Comparison of ENCODE assay signal across 10 cellular contexts in the genomic region with DNA sequence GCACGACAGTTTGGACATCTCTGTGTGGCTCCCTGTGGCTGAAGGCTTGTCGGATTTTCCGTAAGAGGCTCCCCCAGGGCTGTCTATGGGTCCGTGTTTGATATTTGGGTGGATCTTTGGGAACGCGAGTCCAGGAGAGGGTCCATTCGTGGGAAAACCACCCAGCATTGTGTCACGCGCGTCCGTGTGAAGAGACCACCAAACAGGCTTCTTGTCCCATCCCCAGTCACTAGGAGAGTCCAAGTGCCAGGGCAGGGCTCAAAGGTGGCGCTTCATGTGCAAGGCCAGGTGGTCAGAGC. TPM values are rescaled to one million over a fixed set of nuclear protein-coding genes. Genes with fewer than 3 reads are reported as not detected.
DNase-seq lines count a peak whose midpoint lies in the region; ATAC-seq and TF ChIP-seq lines count a peak whose summit lies in the region.
"Had no signal": no experiment of that assay in that cellular context is flagged by ENCODE, and none has a peak within 500 bp of the region (broad histone marks: within the 10 kb centered on the region; RNA-seq: fewer than 3 reads in every experiment).

No MANE protein-coding gene starts in this region.

- ATAC-seq in stimulated activated naive CD8-positive, alpha-beta T cell treated with anti-CD3 and anti-CD28 coated beads, Interleukin-15, Interleukin-2, amounts not matched to agents 100 U/mL and 50 U/mL, for 24 hours: no peak
- no peak for ATAC-seq in activated T-helper 17 cell treated with anti-CD3 and anti-CD28 coated beads, Interleukin-2, amount 50 U/mL, for 72 hours (replicated peaks)
- no peak for ATAC-seq in lower lobe of right lung
- ATAC-seq in HG02870 (IDR thresholded peaks at IDR 0.05; ENCODE audit: unreplicated experiment): no peak
- ATAC-seq in HG02610 (IDR thresholded peaks at IDR 0.05; ENCODE audit: unreplicated experiment): no peak

- H3K27ac Mint-ChIP-seq in stimulated activated naive CD8-positive, alpha-beta T cell treated with anti-CD3 and anti-CD28 coated beads, Interleukin-15, Interleukin-2, amounts not matched to agents 100 ng/mL and 50 ng/mL, for 24 hours: peak overlapping the region; percentile 42
- peak overlapping the region; percentile 49 for H3K27ac Mint-ChIP-seq in activated T-helper 17 cell treated with anti-CD3 and anti-CD28 coated beads, Interleukin-2, amount 50 U/mL, for 72 hours

- H3K4me3 ChIP-seq in lower lobe of right lung: peak overlapping the region; percentile 54
- H3K4me3 ChIP-seq: ovary had no signal

- H3K27me3 ChIP-seq in lower lobe of right lung (ENCODE audit: low read depth): peaks cover 15% of the 10 kb centered on the region
- H3K27me3 ChIP-seq: ovary had no signal

- DNase-seq in stimulated activated naive CD8-positive, alpha-beta T cell treated with anti-CD3 and anti-CD28 coated beads, Interleukin-15, Interleukin-2, amounts not matched to agents 100 U/mL and 50 U/mL, for 24 hours: no peak
- no peak for DNase-seq in lower lobe of right lung
- no peak for DNase-seq in stimulated activated naive CD4-positive, alpha-beta T cell treated with Interleukin-2 at 50 U/mL for 16 hours (lab: John Stamatoyannopoulos, UW)
- no peak for DNase-seq in NCI-H1694 (lab: John Stamatoyannopoulos, UW)

- H3K27ac ChIP-seq in lower lobe of right lung: peak overlapping the region; percentile 56
- H3K27ac ChIP-seq: ovary had no signal

- H3K4me3 Mint-ChIP-seq in stimulated activated naive CD8-positive, alpha-beta T cell treated with anti-CD3 and anti-CD28 coated beads, Interleukin-15, Interleukin-2, amounts not matched to agents 100 ng/mL and 50 ng/mL, for 24 hours: peak overlapping the region; percentile 85
- H3K4me3 Mint-ChIP-seq in activated T-helper 17 cell treated with anti-CD3 and anti-CD28 coated beads, Interleukin-2, amount 50 U/mL, for 72 hours: peak overlapping the region; percentile 88

- no peaks in the 10 kb centered on the region for H3K36me3 ChIP-seq in lower lobe of right lung
- H3K36me3 ChIP-seq: ovary had no signal

- no peaks in the 10 kb centered on the region for H3K9me3 ChIP-seq in lower lobe of right lung
- H3K9me3 ChIP-seq: ovary had no signal

- H3K27me3 Mint-ChIP-seq in stimulated activated naive CD8-positive, alpha-beta T cell treated with anti-CD3 and anti-CD28 coated beads, Interleukin-15, Interleukin-2, amounts not matched to agents 100 ng/mL and 50 ng/mL, for 24 hours: no peaks in the 10 kb centered on the region
- H3K27me3 Mint-ChIP-seq in activated T-helper 17 cell treated with anti-CD3 and anti-CD28 coated beads, Interleukin-2, amount 50 U/mL, for 72 hours: no peaks in the 10 kb centered on the region

- TF ChIP-seq CTCF in lower lobe of right lung (IDR thresholded peaks at IDR 0.05): no peak

- peaks cover 24% of the 10 kb centered on the region for H3K4me1 Mint-ChIP-seq in stimulated activated naive CD8-positive, alpha-beta T cell treated with anti-CD3 and anti-CD28 coated beads, Interleukin-15, Interleukin-2, amounts not matched to agents 100 ng/mL and 50 ng/mL, for 24 hours (ENCODE audit: low read depth)
- no peaks in the 10 kb centered on the region for H3K4me1 Mint-ChIP-seq in activated T-helper 17 cell treated with anti-CD3 and anti-CD28 coated beads, Interleukin-2, amount 50 U/mL, for 72 hours

- intact Hi-C loops in lower lobe of right lung (cut with DNase I): no loop called here

- H3K36me3 Mint-ChIP-seq in stimulated activated naive CD8-positive, alpha-beta T cell treated with anti-CD3 and anti-CD28 coated beads, Interleukin-15, Interleukin-2, amounts not matched to agents 100 ng/mL and 50 ng/mL, for 24 hours (ENCODE audit: low read depth): no peaks in the 10 kb centered on the region
- H3K36me3 Mint-ChIP-seq in activated T-helper 17 cell treated with anti-CD3 and anti-CD28 coated beads, Interleukin-2, amount 50 U/mL, for 72 hours (ENCODE audit: low read depth): no peaks in the 10 kb centered on the region

- H3K4me1 ChIP-seq in lower lobe of right lung: peaks cover 37% of the 10 kb centered on the region

- no peaks in the 10 kb centered on the region for H3K9me3 Mint-ChIP-seq in stimulated activated naive CD8-positive, alpha-beta T cell treated with anti-CD3 and anti-CD28 coated beads, Interleukin-15, Interleukin-2, amounts not matched to agents 100 ng/mL and 50 ng/mL, for 24 hours
- H3K9me3 Mint-ChIP-seq in activated T-helper 17 cell treated with anti-CD3 and anti-CD28 coated beads, Interleukin-2, amount 50 U/mL, for 72 hours: no peaks in the 10 kb centered on the region

RNA-seq across cellular contexts. Expression of a gene that starts 2.4 kb away (rescaled TPM):
- total RNA-seq in activated T-helper 17 cell treated with anti-CD3 and anti-CD28 coated beads, Interleukin-2, amount 50 U/mL, for 72 hours: under 1 TPM in 1 of 2 donors, not detected in 1; 0.61 TPM
- 0.24 TPM for total RNA-seq in lower lobe of right lung
- total RNA-seq: endothelial cell of umbilical vein had no signal

RNA-seq across cellular contexts. Expression of a gene that starts 3.3 kb away (rescaled TPM):
- total RNA-seq in activated T-helper 17 cell treated with anti-CD3 and anti-CD28 coated beads, Interleukin-2, amount 50 U/mL, for 72 hours: 10 to 100 TPM; 32.5 to 34.2 TPM
- total RNA-seq in lower lobe of right lung: 101 TPM

RNA-seq across cellular contexts. Expression of a gene that starts 6.4 kb away (rescaled TPM):
- total RNA-seq in activated T-helper 17 cell treated with anti-CD3 and anti-CD28 coated beads, Interleukin-2, amount 50 U/mL, for 72 hours: 10 to 100 TPM; 25.8 to 48.4 TPM
- 23.9 TPM for total RNA-seq in lower lobe of right lung

RNA-seq across cellular contexts. Expression of a gene that starts 34.5 kb away (rescaled TPM):
- 1 to 10 TPM; 1.6 to 6.2 TPM for total RNA-seq in activated T-helper 17 cell treated with anti-CD3 and anti-CD28 coated beads, Interleukin-2, amount 50 U/mL, for 72 hours
- not detected for total RNA-seq in lower lobe of right lung

RNA-seq across cellular contexts. Expression of a gene that starts 46.3 kb away (rescaled TPM):
- total RNA-seq in activated T-helper 17 cell treated with anti-CD3 and anti-CD28 coated beads, Interleukin-2, amount 50 U/mL, for 72 hours: 1 to 10 TPM; 2.4 to 2.6 TPM
- total RNA-seq in lower lobe of right lung: 0.15 TPM
